ENCODE assay signal across 8 cellular contexts in the genomic region with DNA sequence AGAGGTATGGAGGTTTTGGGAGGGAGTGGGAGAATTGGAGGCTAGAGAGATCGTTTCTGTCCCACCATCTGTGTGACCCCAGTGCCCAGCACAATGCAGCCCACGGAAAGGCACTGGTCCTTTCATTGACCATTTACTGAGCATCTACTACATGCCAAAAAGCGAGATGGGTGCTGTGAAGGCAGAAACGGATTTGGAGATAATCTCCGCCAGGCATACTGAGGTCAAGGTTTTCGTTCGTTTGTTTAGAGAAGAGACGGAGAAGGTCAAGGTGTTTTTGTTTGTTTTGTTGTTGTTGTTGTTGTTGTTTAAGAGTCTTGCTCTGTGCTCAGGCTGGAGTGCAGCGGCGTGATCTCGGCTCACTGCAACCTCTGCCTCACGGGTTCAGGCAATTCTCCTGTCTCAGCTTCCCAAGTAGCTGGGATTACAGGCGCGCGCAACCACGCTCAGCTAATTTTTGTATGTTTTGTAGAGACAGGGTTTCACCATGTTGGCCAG. TPM values are rescaled to one million over a fixed set of nuclear protein-coding genes. Genes with fewer than 3 reads are reported as not detected.
DNase-seq lines count a peak whose midpoint lies in the region; ATAC-seq, FAIRE-seq and TF ChIP-seq lines count a peak whose summit lies in the region.

No MANE protein-coding gene starts in this region.

- H3K9me3 Mint-ChIP-seq in CD4-positive, alpha-beta memory T cell = peaks cover 0 to 2% (median 0%) of the 10 kb centered on the region in 8 donors

- no peaks in the 10 kb centered on the region for H3K9me2 ChIP-seq in PC-3 (replicated peaks; ENCODE audit: low read length)

- TSS peak; percentile 93 for BruUV-seq in PC-3 (replicated peaks; lab: Mats Ljungman, UMichigan)
- TSS peak; percentile 84 for BruUV-seq in endothelial cell of umbilical vein (replicated peaks; lab: Mats Ljungman, UMichigan)

- H3K9ac ChIP-seq in PC-3 (ENCODE audit: low read length) (peak overlapping the region; percentile 92; the same call in 1 of the 2 replicates), endothelial cell of umbilical vein (replicated peaks; ENCODE audit: extremely low read depth, insufficient read depth, low read length) (peak overlapping the region; percentile 71)

- H2AFZ ChIP-seq in PC-3 (ENCODE audit: low read length) = peak overlapping the region; percentile 96
- peak overlapping the region; percentile 97 for H2AFZ ChIP-seq in endothelial cell of umbilical vein (ENCODE audit: low read depth, low read length)
- peak overlapping the region; percentile 97 for H2AFZ ChIP-seq in osteoblast (ENCODE audit: low read length)

- H4K20me1 ChIP-seq in PC-3 (ENCODE audit: low read length) (peaks cover 14% of the 10 kb centered on the region; the same call in 1 of the 2 replicates), endothelial cell of umbilical vein (replicated peaks; ENCODE audit: control insufficient read depth, extremely low read depth, insufficient read depth, low read length) (no peaks in the 10 kb centered on the region), osteoblast (ENCODE audit: insufficient read depth, low read length) (peaks cover 28% of the 10 kb centered on the region)

- H3K79me2 ChIP-seq in PC-3 (ENCODE audit: low read length) (peaks cover 43% of the 10 kb centered on the region), endothelial cell of umbilical vein (ENCODE audit: control insufficient read depth, insufficient read depth, low read length) (peaks cover 33% of the 10 kb centered on the region), osteoblast (ENCODE audit: insufficient read depth, low read length) (peaks cover 43% of the 10 kb centered on the region)

- TF ChIP-seq POLR2A in endothelial cell of umbilical vein (IDR thresholded peaks at IDR 0.05; ENCODE audit: low read depth, low read length) = no peak

- H3K36me3 Mint-ChIP-seq in CD4-positive, alpha-beta memory T cell = peaks cover 0 to 18% of the 10 kb centered on the region in 2 donors

- no peaks in the 10 kb centered on the region for H3F3A ChIP-seq in PC-3 (ENCODE audit: low read length, unreplicated experiment)

- H3K9me1 ChIP-seq in endothelial cell of umbilical vein (replicated peaks; ENCODE audit: control insufficient read depth, extremely low read depth, insufficient read depth, low read length) = no peaks in the 10 kb centered on the region

- no peaks in the 10 kb centered on the region for H3K27me3 Mint-ChIP-seq in CD4-positive, alpha-beta memory T cell

- H3K9me3 ChIP-seq in CD4-positive, alpha-beta memory T cell (ENCODE audit: control insufficient read depth in 1 of 2, low read length in 2 of 2) = no peaks in the 10 kb centered on the region
- H3K9me3 ChIP-seq in PC-3 (ENCODE audit: low read length) (no peaks in the 10 kb centered on the region), endothelial cell of umbilical vein (replicated peaks; ENCODE audit: control insufficient read depth, insufficient read depth, low read length) (no peaks in the 10 kb centered on the region), osteoblast (ENCODE audit: low read depth, low read length) (no peaks in the 10 kb centered on the region)

- peak overlapping the region in 1 of 2 donors; percentile 66 for H3K4me3 ChIP-seq in CD4-positive, alpha-beta memory T cell (ENCODE audit: low read length in 2 of 2)
- peak overlapping the region; percentile 96 for H3K4me3 ChIP-seq in PC-3 (ENCODE audit: low read length)
- peak overlapping the region; percentile 8 to 94 (median 70) for H3K4me3 ChIP-seq in endothelial cell of umbilical vein (replicated peaks in 1 of 3; ENCODE audit: insufficient read depth in 1 of 3, low read depth in 1 of 3, low read length in 3 of 3)
- H3K4me3 ChIP-seq in osteoblast (ENCODE audit: insufficient read depth, low read length) = peak overlapping the region; percentile 89

- no peak for FAIRE-seq in endothelial cell of umbilical vein (lab: Jason Lieb, UNC)

- CTCF ChIA-PET in CD4-positive, alpha-beta memory T cell (lab: Charles Lee; ENCODE audit: partially characterized antibody) = interaction anchor here (0.6 to 1.3 kb wide), 4 partner anchors 22 to 100 kb away, joined by 3 to 7 read pairs (median 6); no protein-coding TSS in a partner anchor
- CTCF ChIA-PET in PC-3 (lab: Charles Lee) = no interaction called here
- CTCF ChIA-PET in endothelial cell of umbilical vein (lab: Charles Lee) = interaction anchor here (0.7 to 1.5 kb wide), 4 partner anchors 22 to 99 kb away, joined by 3 to 5 read pairs (median 4); no protein-coding TSS in a partner anchor

- peak overlapping the region; percentile 96 for H3K27ac ChIP-seq in CD4-positive, alpha-beta memory T cell (ENCODE audit: low read depth, low read length)
- H3K27ac ChIP-seq in PC-3 (ENCODE audit: low read length) (no peak overlapping the region), endothelial cell of umbilical vein (ENCODE audit: insufficient read depth, low read depth, low read length) (no peak overlapping the region), osteoblast (ENCODE audit: low read depth, low read length) (peak overlapping the region; percentile 84)

- intact Hi-C loops in CD4-positive, alpha-beta memory T cell (cut with micrococcal nuclease) = loop anchor here (1.0 to 2.0 kb wide), 2 partner anchors 56 to 81 kb away; partner anchors contain the start of gene ZBTB34
- intact Hi-C loops in PC-3 (cut with micrococcal nuclease) (no loop called here), endothelial cell of umbilical vein (cut with micrococcal nuclease) (no loop called here)

- peaks cover 38% of the 10 kb centered on the region for H3K4me1 ChIP-seq in CD4-positive, alpha-beta memory T cell (ENCODE audit: insufficient read depth, low read length)
- H3K4me1 ChIP-seq in PC-3 (ENCODE audit: insufficient read depth, low read length) = peaks cover 14% of the 10 kb centered on the region
- peaks cover 10% of the 10 kb centered on the region for H3K4me1 ChIP-seq in endothelial cell of umbilical vein (ENCODE audit: control insufficient read depth, extremely low read depth, insufficient read depth, low read length)
- peaks cover 18% of the 10 kb centered on the region for H3K4me1 ChIP-seq in osteoblast (ENCODE audit: insufficient read depth, low read length)

- dilution Hi-C loops in endothelial cell of umbilical vein (cut with MboI; ENCODE audit: extremely low pct_ligation_motif_present, low sequenced_read_pairs) = no loop called here

- TF ChIP-seq CTCF in PC-3 (conservative IDR thresholded peaks at IDR 0.05; ENCODE audit: low read depth, low read length) = no peak
- TF ChIP-seq CTCF in endothelial cell of umbilical vein (IDR thresholded peaks at IDR 0.05; ENCODE audit: extremely low read depth in 1 of 2, insufficient read depth in 1 of 2, low read depth in 1 of 2, low read length in 2 of 2) = no peak
- no peak for TF ChIP-seq CTCF in osteoblast (IDR thresholded peaks at IDR 0.05; ENCODE audit: extremely low read depth, low read depth, low read length)

- H3K27me3 ChIP-seq in CD4-positive, alpha-beta memory T cell (ENCODE audit: insufficient read depth, low read length) = no peaks in the 10 kb centered on the region
- H3K27me3 ChIP-seq in PC-3 (ENCODE audit: low read length) (no peaks in the 10 kb centered on the region), endothelial cell of umbilical vein (ENCODE audit: control insufficient read depth in 2 of 2, insufficient read depth in 2 of 2, low read length in 2 of 2) (peaks cover 0 to 2% of the 10 kb centered on the region in 2 experiments), osteoblast (ENCODE audit: insufficient read depth, low read length) (no peaks in the 10 kb centered on the region)

- H3K4me1 Mint-ChIP-seq in CD4-positive, alpha-beta memory T cell = peaks cover 27 to 46% (median 37%) of the 10 kb centered on the region in 4 donors

- H3K27ac Mint-ChIP-seq in CD4-positive, alpha-beta memory T cell = peak overlapping the region; percentile 88 to 98 (median 97)

- H3K4me2 ChIP-seq in PC-3 (ENCODE audit: low read length) (peak overlapping the region; percentile 85), endothelial cell of umbilical vein (ENCODE audit: insufficient read depth, low read length) (peak overlapping the region; percentile 73), osteoblast (ENCODE audit: insufficient read depth, low read length) (peak overlapping the region; percentile 96)

- peak overlapping the region; percentile 87 to 99 (median 96) for H3K4me3 Mint-ChIP-seq in CD4-positive, alpha-beta memory T cell

- POLR2A ChIA-PET in CD4-positive, alpha-beta memory T cell (lab: Charles Lee; ENCODE audit: partially characterized antibody) = interaction anchor here (1.0 to 2.3 kb wide), 10 partner anchors 14 to 646 kb away, joined by 3 to 23 read pairs (median 4); partner anchors contain the start of genes LRSAM1, RPL12 and ZBTB34
- POLR2A ChIA-PET in PC-3 (lab: Charles Lee; ENCODE audit: unreplicated experiment) (no interaction called here), endothelial cell of umbilical vein (lab: Charles Lee) (no interaction called here)

- H3K36me3 ChIP-seq in CD4-positive, alpha-beta memory T cell (ENCODE audit: insufficient read depth, low read length) = peaks cover 3% of the 10 kb centered on the region
- H3K36me3 ChIP-seq in PC-3 (ENCODE audit: low read depth, low read length) = no peaks in the 10 kb centered on the region
- peaks cover 0 to 3% of the 10 kb centered on the region in 2 experiments for H3K36me3 ChIP-seq in endothelial cell of umbilical vein (ENCODE audit: control insufficient read depth in 2 of 2, extremely low read depth in 1 of 2, insufficient read depth in 2 of 2, low read length in 2 of 2)
- peaks cover 2% of the 10 kb centered on the region for H3K36me3 ChIP-seq in osteoblast (ENCODE audit: insufficient read depth, low read length)

- DNase-seq in CD4-positive, alpha-beta memory T cell = no peak
- DNase-seq in PC-3 (no peak), endothelial cell of umbilical vein (ENCODE audit: low read depth, low spot score) (no peak), osteoblast (ENCODE audit: insufficient read length, low spot score, missing footprints) (no peak), SHP77 (lab: John Stamatoyannopoulos, UW) (no peak), DMS 273 treated with DMSO at 0.1 percent for 48 hours (lab: John Stamatoyannopoulos, UW) (no peak)

- ATAC-seq in PC-3 (no peak), HG02798 (IDR thresholded peaks at IDR 0.05; ENCODE audit: poor library complexity, unreplicated experiment) (no peak), HG03571 (IDR thresholded peaks at IDR 0.05; ENCODE audit: unreplicated experiment) (no peak)

RNA-seq across cellular contexts. Expression of gene ZBTB43, which starts 0.6 kb away (rescaled TPM):
- total RNA-seq in CD4-positive, alpha-beta memory T cell = 10 to 100 TPM; 19.9 to 22.7 TPM
- polyA plus RNA-seq in CD4-positive, alpha-beta memory T cell = 10 to 100 TPM in 1 of 2 donors, 1 to 10 TPM in 1; 8.2 to 11.4 TPM
- total RNA-seq in PC-3 (2014; rRNA removed) = 5.9 and 36.1 TPM in 2 replicates
- total RNA-seq in endothelial cell of umbilical vein = 9.0 and 14.2 TPM in 2 replicates
- 3.2 and 19.2 TPM in 2 replicates for polyA plus RNA-seq in endothelial cell of umbilical vein
- polyA plus RNA-seq in endothelial cell of umbilical vein (2011; cell fraction: cytosol; rRNA removed) = 2.6 and 3.1 TPM in 2 replicates
- 6.9 and 7.4 TPM in 2 replicates for polyA plus RNA-seq in endothelial cell of umbilical vein (2011; cell fraction: nucleus; rRNA removed)
- polyA plus RNA-seq in endothelial cell of umbilical vein (2012) = 4.5 and 7.6 TPM in 2 replicates
- polyA minus RNA-seq in endothelial cell of umbilical vein = 9.1 and 9.7 TPM in 2 replicates
- polyA minus RNA-seq in endothelial cell of umbilical vein (2011; cell fraction: cytosol; rRNA and poly(A)+ RNA removed) = 11.4 TPM
- 4.6 and 6.8 TPM in 2 replicates for polyA minus RNA-seq in endothelial cell of umbilical vein (2011; cell fraction: nucleus; rRNA and poly(A)+ RNA removed)
- total RNA-seq in osteoblast = 17.7 and 18.1 TPM in 2 replicates

RNA-seq across cellular contexts. Expression of gene ZBTB34, which starts 56.2 kb away (rescaled TPM):
- total RNA-seq in CD4-positive, alpha-beta memory T cell = 10 to 100 TPM in 1 of 2 experiments, 1 to 10 TPM in 1; 9.4 to 10.1 TPM
- under 1 TPM; 0.35 to 0.99 TPM for polyA plus RNA-seq in CD4-positive, alpha-beta memory T cell
- total RNA-seq in PC-3 (2014; rRNA removed) = 1.6 and 1.8 TPM in 2 replicates
- 9.3 and 9.6 TPM in 2 replicates for total RNA-seq in endothelial cell of umbilical vein
- polyA plus RNA-seq in endothelial cell of umbilical vein = 4.0 and 4.3 TPM in 2 replicates
- polyA plus RNA-seq in endothelial cell of umbilical vein (2011; cell fraction: cytosol; rRNA removed) = 3.4 and 4.0 TPM in 2 replicates
- polyA plus RNA-seq in endothelial cell of umbilical vein (2011; cell fraction: nucleus; rRNA removed) = 5.7 and 6.4 TPM in 2 replicates
- 3.7 and 4.1 TPM in 2 replicates for polyA plus RNA-seq in endothelial cell of umbilical vein (2012)
- polyA minus RNA-seq in endothelial cell of umbilical vein = 14.9 and 15.5 TPM in 2 replicates
- polyA minus RNA-seq in endothelial cell of umbilical vein (2011; cell fraction: cytosol; rRNA and poly(A)+ RNA removed) = 10.5 TPM
- polyA minus RNA-seq in endothelial cell of umbilical vein (2011; cell fraction: nucleus; rRNA and poly(A)+ RNA removed) = 5.3 and 8.7 TPM in 2 replicates
- 7.6 and 8.8 TPM in 2 replicates for total RNA-seq in osteoblast

Comparison
In these comparisons a context has a peak if more than half of its experiments do, and no peak if none do; other contexts are left out.
1. H3K27ac ChIP-seq: peak in CD4-positive, alpha-beta memory T cell (single experiment) and osteoblast (single experiment); none in PC-3 (single experiment) and endothelial cell of umbilical vein (single experiment).
2. Peak in every context shown above with its lines, with median percentiles within 50 percentile points of each other: H2AFZ ChIP-seq and H3K4me2 ChIP-seq.